In genomic region chr7:27165089-27165654, GRCh38 we compare ENCODE assay signal across 8 cellular contexts. TPM values are rescaled to one million over a fixed set of nuclear protein-coding genes. Genes with fewer than 3 reads are reported as not detected.
A peak's percentile ranks its signal among the peaks of the same experiment; 100 is the strongest.
DNase-seq lines count a peak whose midpoint lies in the region; ATAC-seq, FAIRE-seq and TF ChIP-seq lines count a peak whose summit lies in the region.

Gene HOXA9 (minus strand): TSS chr7:27165537. CDS start chr7:27165457, 80 bp downstream.

- H3K4me1 ChIP-seq in transverse colon, result peaks cover 3 to 33% (median 24%) of the 10 kb centered on the region in 4 donors

- intact Hi-C loops in left colon (cut with DNase I, micrococcal nuclease), result no loop called here
- intact Hi-C loops in transverse colon (cut with DNase I; ENCODE audit: low total_unique reads), result loop anchor here (10.0 kb wide), 1 partner anchor 1310 kb away; no protein-coding TSS in a partner anchor

- peak within 1 kb of the TSS; percentile 79 for H3K27ac Mint-ChIP-seq in activated T-cell treated with anti-CD3 and anti-CD28 coated beads, Interleukin-2, amount 50 U/mL, for 24 hours

- no peaks in the 10 kb centered on the region for H3K9me3 ChIP-seq in transverse colon

- FAIRE-seq in D721Med (lab: Jason Lieb, UNC), result no peak

- peaks cover 25% of the 10 kb centered on the region for H3K27me3 ChIP-seq in transverse colon

- peak; percentile 77 for TF ChIP-seq POLR2A in transverse colon (IDR thresholded peaks at IDR 0.05)

- WGBS in transverse colon (ENCODE audit: low coverage in 1 of 2), 2 donors, result 10 to 17% methylated on average over 2 to 61 of the region's 64 CpGs

- H3K36me3 ChIP-seq in transverse colon, result no peaks in the 10 kb centered on the region

- peaks cover 35% of the 10 kb centered on the region for H3K4me1 Mint-ChIP-seq in activated T-cell treated with anti-CD3 and anti-CD28 coated beads, Interleukin-2, amount 50 U/mL, for 24 hours (ENCODE audit: low read depth)

- H3K27me3 Mint-ChIP-seq in activated T-cell treated with anti-CD3 and anti-CD28 coated beads, Interleukin-2, amount 50 U/mL, for 24 hours, result peaks cover 86% of the 10 kb centered on the region

- H3K9me3 Mint-ChIP-seq in activated T-cell treated with anti-CD3 and anti-CD28 coated beads, Interleukin-2, amount 50 U/mL, for 24 hours, result no peaks in the 10 kb centered on the region

- ATAC-seq in left colon (peak; percentile 25), GM18861 (IDR thresholded peaks at IDR 0.05; ENCODE audit: unreplicated experiment) (no peak), HG03196 (IDR thresholded peaks at IDR 0.05; ENCODE audit: unreplicated experiment) (no peak)

- peak; percentile 71 for DNase-seq in activated CD8-positive, alpha-beta memory T cell treated with anti-CD3 and anti-CD28 coated beads for 24 hours
- DNase-seq in activated CD8-positive, alpha-beta memory T cell treated with anti-CD3 and anti-CD28 coated beads, Interleukin-2, amount 50 U/mL, for 48 hours, result no peak
- DNase-seq in activated T-cell treated with anti-CD3 and anti-CD28 coated beads, Interleukin-2, amount 50 U/mL, for 24 hours, result peak; percentile 53
- DNase-seq in left colon, result peak; percentile 90 to 92
- DNase-seq in transverse colon, result peak; percentile 87
- DNase-seq in D721Med (ENCODE audit: insufficient read length, low spot score), result no peak

- H3K4me3 Mint-ChIP-seq in activated T-cell treated with anti-CD3 and anti-CD28 coated beads, Interleukin-2, amount 50 U/mL, for 24 hours, result peak within 1 kb of the TSS; percentile 33

- H3K27ac ChIP-seq in transverse colon, result peak within 1 kb of the TSS; percentile 95 to 99 (median 98)

- H3K36me3 Mint-ChIP-seq in activated T-cell treated with anti-CD3 and anti-CD28 coated beads, Interleukin-2, amount 50 U/mL, for 24 hours (ENCODE audit: low read depth), result no peaks in the 10 kb centered on the region

- in situ Hi-C loops in transverse colon (cut with MboI; ENCODE audit: low pct_ligation_motif_present in 1 of 4, low pct_unique_long_range_greater_than_20kb in 1 of 4, low sequenced_read_pairs in 3 of 4), result loop anchor here in 3 of 4 donors (25.0 kb wide), 3 partner anchors 803 to 1303 kb away; no protein-coding TSS in a partner anchor

- H3K4me3 ChIP-seq in transverse colon, result peak within 1 kb of the TSS; percentile 58 to 82 (median 64)

- TF ChIP-seq CTCF in transverse colon (IDR thresholded peaks at IDR 0.05), result peak in 4 of 5 experiments; percentile 7 to 37 (median 18)
- no peak for TF ChIP-seq CTCF in D721Med (IDR thresholded peaks at IDR 0.05; ENCODE audit: insufficient read depth, missing control alignments)

- TF ChIP-seq EP300 in transverse colon (IDR thresholded peaks at IDR 0.05; ENCODE audit: low read depth), result no peak

RNA-seq across cellular contexts. Expression of gene HOXA9, which starts in this region (rescaled TPM):
- total RNA-seq in left colon, result 10 to 100 TPM; 18.0 to 28.6 TPM
- 100 to 1,000 TPM in 1 of 4 donors, 10 to 100 TPM in 3; 19.5 to 130 (median 50.6) TPM for total RNA-seq in transverse colon

Comparison
In these comparisons a context has a peak if more than half of its experiments do, and no peak if none do; other contexts are left out.
1. DNase-seq: peak in activated CD8-positive, alpha-beta memory T cell treated with anti-CD3 and anti-CD28 coated beads for 24 hours (single experiment), activated T-cell treated with anti-CD3 and anti-CD28 coated beads, Interleukin-2, amount 50 U/mL, for 24 hours (single experiment), left colon (2 of 2) and transverse colon (single experiment); none in activated CD8-positive, alpha-beta memory T cell treated with anti-CD3 and anti-CD28 coated beads, Interleukin-2, amount 50 U/mL, for 48 hours (single experiment) and D721Med (single experiment).